ENCODE assay signal across 8 cellular contexts in genomic region chr15:22895465-22896190, GRCh38. TPM values are rescaled to one million over a fixed set of nuclear protein-coding genes. Genes with fewer than 3 reads are reported as not detected.
DNase-seq lines count a peak whose midpoint lies in the region; ATAC-seq, FAIRE-seq and TF ChIP-seq lines count a peak whose summit lies in the region.

No MANE protein-coding gene starts in this region.

- TF ChIP-seq POLR2A in uterus (IDR thresholded peaks at IDR 0.05) (no peak), vagina (IDR thresholded peaks at IDR 0.05) (no peak)

- no peak for TF ChIP-seq CTCF in uterus (IDR thresholded peaks at IDR 0.05)
- TF ChIP-seq CTCF in vagina (IDR thresholded peaks at IDR 0.05): no peak

- H3K27ac ChIP-seq in small intestine (ENCODE audit: low read depth in 1 of 2, low read length in 1 of 2) (no peak overlapping the region), uterus (no peak overlapping the region), vagina (no peak overlapping the region)

- H3K4me3 ChIP-seq in small intestine (ENCODE audit: low read depth in 1 of 2, low read length in 2 of 2): no peak overlapping the region
- no peak overlapping the region for H3K4me3 ChIP-seq in uterus
- no peak overlapping the region for H3K4me3 ChIP-seq in vagina

- DNase-seq in activated CD4-positive, alpha-beta T cell treated with anti-CD3 and anti-CD28 coated beads for 48 hours: peak; percentile 62
- no peak for DNase-seq in activated CD4-positive, alpha-beta T cell treated with anti-CD3 and anti-CD28 coated beads for 1 hour
- DNase-seq in small intestine (peak; percentile 78), uterus (no peak), SKM-1 treated with dmso at 0.1 percent for 144 hours (lab: John Stamatoyannopoulos, UW; ENCODE audit: unreplicated experiment) (no peak), vagina (ENCODE audit: extremely low spot score in 2 of 2) (no peak)

- peak; percentile 86 for ATAC-seq in HG02973 (IDR thresholded peaks at IDR 0.05; ENCODE audit: unreplicated experiment)
- ATAC-seq in activated T-helper 17 cell treated with anti-CD3 and anti-CD28 coated beads, Interleukin-2, amount 50 U/mL, for 72 hours (replicated peaks): peak; percentile 96

- H3K9me3 ChIP-seq in small intestine (ENCODE audit: control insufficient read depth, low read depth): no peaks in the 10 kb centered on the region
- H3K9me3 ChIP-seq in uterus: no peaks in the 10 kb centered on the region
- H3K9me3 ChIP-seq in vagina: no peaks in the 10 kb centered on the region

- WGBS in small intestine, 3 donors: 73 to 87% (median 82%) methylated on average over 10 of the region's 10 CpGs

- no peaks in the 10 kb centered on the region for H3K27me3 Mint-ChIP-seq in activated T-helper 17 cell treated with anti-CD3 and anti-CD28 coated beads, Interleukin-2, amount 50 U/mL, for 72 hours

- H3K36me3 ChIP-seq in small intestine (ENCODE audit: control insufficient read depth in 2 of 2, insufficient read depth in 2 of 2, low read length in 2 of 2): peaks cover 2 to 5% of the 10 kb centered on the region in 2 donors
- H3K36me3 ChIP-seq in uterus: no peaks in the 10 kb centered on the region
- H3K36me3 ChIP-seq in vagina: peaks cover 0 to 47% of the 10 kb centered on the region in 2 donors

- peaks cover 4% of the 10 kb centered on the region for H3K4me1 Mint-ChIP-seq in activated T-helper 17 cell treated with anti-CD3 and anti-CD28 coated beads, Interleukin-2, amount 50 U/mL, for 72 hours

- H3K9me3 Mint-ChIP-seq in activated T-helper 17 cell treated with anti-CD3 and anti-CD28 coated beads, Interleukin-2, amount 50 U/mL, for 72 hours: no peaks in the 10 kb centered on the region

- intact Hi-C loops in uterus (cut with DNase I; ENCODE audit: low total_unique reads): no loop called here
- intact Hi-C loops in vagina (cut with DNase I): no loop called here

- H3K4me3 Mint-ChIP-seq in activated T-helper 17 cell treated with anti-CD3 and anti-CD28 coated beads, Interleukin-2, amount 50 U/mL, for 72 hours: no peak overlapping the region

- no peak for FAIRE-seq in small intestine (lab: Jason Lieb, UNC)

- H3K27me3 ChIP-seq in small intestine (ENCODE audit: control insufficient read depth in 2 of 2, insufficient read depth in 2 of 2, low read length in 2 of 2) (no peaks in the 10 kb centered on the region), uterus (no peaks in the 10 kb centered on the region), vagina (no peaks in the 10 kb centered on the region)

- H3K27ac Mint-ChIP-seq in activated T-helper 17 cell treated with anti-CD3 and anti-CD28 coated beads, Interleukin-2, amount 50 U/mL, for 72 hours: no peak overlapping the region

- peaks cover 38% of the 10 kb centered on the region for H3K36me3 Mint-ChIP-seq in activated T-helper 17 cell treated with anti-CD3 and anti-CD28 coated beads, Interleukin-2, amount 50 U/mL, for 72 hours (ENCODE audit: low read depth)

- H3K4me1 ChIP-seq in small intestine (ENCODE audit: control insufficient read depth in 2 of 2, insufficient read depth in 1 of 2, low read depth in 1 of 2, low read length in 1 of 2) (no peaks in the 10 kb centered on the region), uterus (no peaks in the 10 kb centered on the region), vagina (no peaks in the 10 kb centered on the region)

RNA-seq across cellular contexts. Expression of gene NIPA2, which starts 57.2 kb away (rescaled TPM):
- 10 to 100 TPM; 39.9 to 90.7 TPM for total RNA-seq in activated T-helper 17 cell treated with anti-CD3 and anti-CD28 coated beads, Interleukin-2, amount 50 U/mL, for 72 hours
- 10 to 100 TPM; 15.0 to 40.3 (median 21.1) TPM for polyA plus RNA-seq in small intestine
- 10 to 100 TPM in 3 of 4 donors, 1 to 10 TPM in 1; 6.5 to 61.2 (median 22.1) TPM for total RNA-seq in uterus
- total RNA-seq in vagina: 23.1 TPM

Comparison
In these comparisons a context has a peak if more than half of its experiments do, and no peak if none do; other contexts are left out.
1. DNase-seq: peak in activated CD4-positive, alpha-beta T cell treated with anti-CD3 and anti-CD28 coated beads for 48 hours (single experiment) and small intestine (single experiment); none in activated CD4-positive, alpha-beta T cell treated with anti-CD3 and anti-CD28 coated beads for 1 hour (single experiment), uterus (0 of 2), SKM-1 treated with dmso at 0.1 percent for 144 hours (single experiment) and vagina (0 of 2).